Comparison of ENCODE assay signal across 21 cellular contexts in genomic region chr4:125140966-125141495, GRCh38.
DNase-seq lines count a peak whose midpoint lies in the region; ATAC-seq, FAIRE-seq and TF ChIP-seq lines count a peak whose summit lies in the region.
"Had no signal": no experiment of that assay in that cellular context is flagged by ENCODE, and none has a peak within 500 bp of the region (broad histone marks: within the 10 kb centered on the region; RNA-seq: fewer than 3 reads in every experiment).

No MANE protein-coding gene starts in this region.

- TF ChIP-seq EP300 in ovary (IDR thresholded peaks at IDR 0.05): no peak

- peak; percentile 85 for FAIRE-seq in keratinocyte (lab: Jason Lieb, UNC)

- intact Hi-C loops in ovary (cut with DNase I): no loop called here

- no peaks in the 10 kb centered on the region for H3K9me1 ChIP-seq in keratinocyte (ENCODE audit: control insufficient read depth, extremely low read depth, insufficient read depth, low read length)

- H3K9ac ChIP-seq in keratinocyte (ENCODE audit: control insufficient read depth, extremely low read depth, insufficient read depth, low read length): no peak overlapping the region
- H3K9ac ChIP-seq: BLaER1 had no signal

- H3K4me3 ChIP-seq in choroid plexus epithelial cell (ENCODE audit: low read depth, low read length): no peak overlapping the region
- H3K4me3 ChIP-seq in keratinocyte (ENCODE audit: control insufficient read depth in 2 of 3, extremely low read depth in 1 of 3, insufficient read depth in 2 of 3, low read depth in 1 of 3, low read length in 3 of 3): no peak overlapping the region
- H3K4me3 ChIP-seq in ovary: no peak overlapping the region
- H3K4me3 ChIP-seq: BLaER1, body of pancreas, skin epidermis had no signal

- H3K36me3 ChIP-seq in keratinocyte (ENCODE audit: control insufficient read depth in 2 of 2, extremely low read depth in 1 of 2, insufficient read depth in 2 of 2, low read length in 2 of 2): no peaks in the 10 kb centered on the region
- no peaks in the 10 kb centered on the region for H3K36me3 ChIP-seq in ovary
- H3K36me3 ChIP-seq: BLaER1, WERI-Rb-1 had no signal

- H3K4me1 ChIP-seq in keratinocyte (ENCODE audit: control insufficient read depth, extremely low read depth, insufficient read depth, low read length) (no peaks in the 10 kb centered on the region), ovary (ENCODE audit: insufficient read depth) (no peaks in the 10 kb centered on the region)
- H3K4me1 ChIP-seq: BLaER1, body of pancreas had no signal

- H3K79me2 ChIP-seq in keratinocyte (ENCODE audit: control insufficient read depth, insufficient read depth, low read length): no peaks in the 10 kb centered on the region

- H4K20me1 ChIP-seq in keratinocyte (ENCODE audit: control insufficient read depth, extremely low read depth, insufficient read depth, low read length): no peaks in the 10 kb centered on the region
- H4K20me1 ChIP-seq: BLaER1 had no signal

- H3K9me3 ChIP-seq in keratinocyte (ENCODE audit: control insufficient read depth, low read depth, low read length): no peaks in the 10 kb centered on the region
- H3K9me3 ChIP-seq in ovary: no peaks in the 10 kb centered on the region
- H3K9me3 ChIP-seq: BLaER1, body of pancreas had no signal

- ATAC-seq in HG03175 (IDR thresholded peaks at IDR 0.05; ENCODE audit: unreplicated experiment): no peak
- ATAC-seq: body of pancreas had no signal

- 64 to 66% (median 65%) methylated on average over 4 of the region's 4 CpGs for WGBS in ovary, 3 donors

- TF ChIP-seq CTCF in choroid plexus epithelial cell (conservative IDR thresholded peaks at IDR 0.05; ENCODE audit: low read depth, low read length) (no peak), keratinocyte (optimal IDR thresholded peaks at IDR 0.05 in 1 of 3, IDR thresholded peaks at IDR 0.05 in 1 of 3, conservative IDR thresholded peaks at IDR 0.05 in 1 of 3; ENCODE audit: extremely low read depth in 1 of 3, insufficient read depth in 2 of 3, low read length in 3 of 3) (no peak), ovary (IDR thresholded peaks at IDR 0.05) (no peak)

- no peak overlapping the region for H2AFZ ChIP-seq in keratinocyte (ENCODE audit: control insufficient read depth, low read length)

- H3K27ac ChIP-seq in keratinocyte (ENCODE audit: control insufficient read depth, insufficient read depth, low read length) (no peak overlapping the region), ovary (no peak overlapping the region)
- H3K27ac ChIP-seq: BLaER1, body of pancreas, skin epidermis, WERI-Rb-1 had no signal

- dilution Hi-C loops in keratinocyte (cut with MboI; ENCODE audit: extremely low pct_ligation_motif_present, low sequenced_read_pairs): no loop called here

- no peaks in the 10 kb centered on the region for H3K27me3 ChIP-seq in keratinocyte (ENCODE audit: control insufficient read depth, extremely low read depth, insufficient read depth, low read length)
- H3K27me3 ChIP-seq in ovary: no peaks in the 10 kb centered on the region
- H3K27me3 ChIP-seq: BLaER1, body of pancreas had no signal

- no peak for TF ChIP-seq POLR2A in ovary (IDR thresholded peaks at IDR 0.05)

- DNase-seq in AG20443 (ENCODE audit: low spot score) (peak; percentile 39), M059J (ENCODE audit: low read depth) (peak; percentile 10), choroid plexus epithelial cell (ENCODE audit: low read depth) (peak; percentile 65), keratinocyte (ENCODE audit: low read depth, low spot score) (no peak), ovary (no peak), iPS-NIHi7 (ENCODE audit: extremely low spot score) (no peak), hepatic stellate cell (ENCODE audit: low spot score) (no peak)
- DNase-seq: activated CD4-positive, alpha-beta memory T cell treated with anti-CD3 and anti-CD28 coated beads for 36 hours; activated naive CD4-positive, alpha-beta T cell treated with anti-CD3 and anti-CD28 coated beads for 36 hours; activated T-cell treated with anti-CD3 and anti-CD28 coated beads, Interleukin-2, amount 50 U/mL, for 1 hour; body of pancreas; DMS153; foreskin melanocyte; H9; NCI-H146; NCI-H446; stimulated activated CD4-positive, alpha-beta T cell treated with anti-CD3 and anti-CD28 coated beads, Interleukin-4, amount 100 ng/mL, for 1 hour; WERI-Rb-1 had no signal

- H3K4me2 ChIP-seq in keratinocyte (ENCODE audit: control insufficient read depth, extremely low read depth, insufficient read depth, low read depth, low read length): no peak overlapping the region
- H3K4me2 ChIP-seq: BLaER1 had no signal

Comparison
In these comparisons a context has a peak if more than half of its experiments do, and no peak if none do; other contexts are left out.
1. DNase-seq: peak in AG20443 (single experiment), M059J (single experiment) and choroid plexus epithelial cell (single experiment); none in keratinocyte (single experiment), ovary (0 of 5), iPS-NIHi7 (single experiment) and hepatic stellate cell (single experiment).